Comparison of ENCODE assay signal across 8 cellular contexts in genomic region chr5:132419517-132420468, GRCh38. TPM values are rescaled to one million over a fixed set of nuclear protein-coding genes. Genes with fewer than 3 reads are reported as not detected.
DNase-seq lines count a peak whose midpoint lies in the region; ATAC-seq and TF ChIP-seq lines count a peak whose summit lies in the region.

No MANE protein-coding gene starts in this region.

- peak overlapping the region; percentile 82 for H3K27ac Mint-ChIP-seq in activated T-helper 17 cell treated with anti-CD3 and anti-CD28 coated beads, Interleukin-2, amount 50 U/mL, for 72 hours
- H3K27ac Mint-ChIP-seq in natural killer cell treated with Interleukin-12 subunit alpha and Interleukin-12 subunit beta and Interleukin-15 and Interleukin-18, amount 100 ng/mL, for 72 hours, result peak overlapping the region; percentile 97 to 100

- TF ChIP-seq RAD21 in Ishikawa (IDR thresholded peaks at IDR 0.05; ENCODE audit: low read depth), result peak; percentile 85

- peaks cover 12 to 89% (median 55%) of the 10 kb centered on the region in 4 donors for H3K4me1 ChIP-seq in Peyer's patch
- peaks cover 0 to 84% (median 55%) of the 10 kb centered on the region in 4 donors for H3K4me1 ChIP-seq in tibial nerve

- H3K4me3 Mint-ChIP-seq in activated T-helper 17 cell treated with anti-CD3 and anti-CD28 coated beads, Interleukin-2, amount 50 U/mL, for 72 hours, result peak overlapping the region; percentile 81
- peak overlapping the region; percentile 87 for H3K4me3 Mint-ChIP-seq in natural killer cell treated with Interleukin-12 subunit alpha and Interleukin-12 subunit beta and Interleukin-15 and Interleukin-18, amount 100 ng/mL, for 72 hours

- H3K9me3 Mint-ChIP-seq in activated T-helper 17 cell treated with anti-CD3 and anti-CD28 coated beads, Interleukin-2, amount 50 U/mL, for 72 hours, result no peaks in the 10 kb centered on the region
- H3K9me3 Mint-ChIP-seq in natural killer cell treated with Interleukin-12 subunit alpha and Interleukin-12 subunit beta and Interleukin-15 and Interleukin-18, amount 100 ng/mL, for 72 hours, result no peaks in the 10 kb centered on the region

- H3K27me3 ChIP-seq in GM06990 (replicated peaks; ENCODE audit: control insufficient read depth, insufficient read depth, low read length) (no peaks in the 10 kb centered on the region), Peyer's patch (no peaks in the 10 kb centered on the region), tibial nerve (no peaks in the 10 kb centered on the region)

- peaks cover 58% of the 10 kb centered on the region for H3K4me1 Mint-ChIP-seq in activated T-helper 17 cell treated with anti-CD3 and anti-CD28 coated beads, Interleukin-2, amount 50 U/mL, for 72 hours
- H3K4me1 Mint-ChIP-seq in natural killer cell treated with Interleukin-12 subunit alpha and Interleukin-12 subunit beta and Interleukin-15 and Interleukin-18, amount 100 ng/mL, for 72 hours (ENCODE audit: low read depth in 2 of 2), result peaks cover 83 to 89% of the 10 kb centered on the region in 2 donors

- no peaks in the 10 kb centered on the region for H3K27me3 Mint-ChIP-seq in activated T-helper 17 cell treated with anti-CD3 and anti-CD28 coated beads, Interleukin-2, amount 50 U/mL, for 72 hours
- no peaks in the 10 kb centered on the region for H3K27me3 Mint-ChIP-seq in natural killer cell treated with Interleukin-12 subunit alpha and Interleukin-12 subunit beta and Interleukin-15 and Interleukin-18, amount 100 ng/mL, for 72 hours

- no peak for TF ChIP-seq POLR2A in Peyer's patch (IDR thresholded peaks at IDR 0.05)
- TF ChIP-seq POLR2A in tibial nerve (IDR thresholded peaks at IDR 0.05), result no peak

- DNase-seq in GM06990 (ENCODE audit: extremely low read depth, insufficient read length), result peak; percentile 81
- peak; percentile 69 to 85 (median 82) for DNase-seq in Peyer's patch
- DNase-seq in fibroblast of mammary gland (ENCODE audit: low read depth), result peak; percentile 71
- DNase-seq in natural killer cell treated with Interleukin-12 subunit alpha and Interleukin-12 subunit beta and Interleukin-15 and Interleukin-18, amount 100 ng/mL, for 72 hours (ENCODE audit: low spot score), result peak; percentile 81
- DNase-seq in tibial nerve (ENCODE audit: low spot score in 2 of 2), result peak; percentile 31 to 63

- H3K36me3 ChIP-seq in GM06990 (ENCODE audit: control insufficient read depth, insufficient read depth, low read length) (peaks cover 7% of the 10 kb centered on the region), Peyer's patch (peaks cover 0 to 6% (median 0%) of the 10 kb centered on the region in 3 donors), tibial nerve (peaks cover 0 to 9% (median 0%) of the 10 kb centered on the region in 3 donors)

- H3K4me3 ChIP-seq in GM06990 (replicated peaks; ENCODE audit: low read depth, low read length) (no peak overlapping the region; the same call in 1 of the 2 replicates), Peyer's patch (peak overlapping the region in 1 of 4 donors; percentile 12), fibroblast of mammary gland (ENCODE audit: control insufficient read depth, low read depth, low read length) (no peak overlapping the region), tibial nerve (no peak overlapping the region)

- H3K36me3 Mint-ChIP-seq in activated T-helper 17 cell treated with anti-CD3 and anti-CD28 coated beads, Interleukin-2, amount 50 U/mL, for 72 hours (ENCODE audit: low read depth), result peaks cover 58% of the 10 kb centered on the region
- H3K36me3 Mint-ChIP-seq in natural killer cell treated with Interleukin-12 subunit alpha and Interleukin-12 subunit beta and Interleukin-15 and Interleukin-18, amount 100 ng/mL, for 72 hours, result peaks cover 22% of the 10 kb centered on the region

- H3K9me3 ChIP-seq in Peyer's patch (no peaks in the 10 kb centered on the region), tibial nerve (no peaks in the 10 kb centered on the region)

- H3K27ac ChIP-seq in Peyer's patch (peak overlapping the region; percentile 84 to 92 (median 88)), tibial nerve (peak overlapping the region; percentile 38 to 86 (median 79))

- TF ChIP-seq CTCF in GM06990 (IDR thresholded peaks at IDR 0.05; ENCODE audit: insufficient read depth, low read length, poor library complexity, severe bottlenecking), result peak; percentile 82
- TF ChIP-seq CTCF in Peyer's patch (IDR thresholded peaks at IDR 0.05), result peak; percentile 85 to 92 (median 90)
- TF ChIP-seq CTCF in fibroblast of mammary gland (conservative IDR thresholded peaks at IDR 0.05; ENCODE audit: control insufficient read depth, insufficient read depth, low read depth, low read length), result peak; percentile 73
- peak; percentile 87 to 93 (median 88) for TF ChIP-seq CTCF in tibial nerve (IDR thresholded peaks at IDR 0.05)

- TF ChIP-seq EP300 in Ishikawa (IDR thresholded peaks at IDR 0.05; ENCODE audit: borderline replicate concordance) (no peak), tibial nerve (IDR thresholded peaks at IDR 0.05) (peak in 1 of 2 donors; percentile 70)

- peak; percentile 49 for ATAC-seq in activated T-helper 17 cell treated with anti-CD3 and anti-CD28 coated beads, Interleukin-2, amount 50 U/mL, for 72 hours (replicated peaks)
- peak; percentile 73 to 84 for ATAC-seq in natural killer cell treated with Interleukin-12 subunit alpha and Interleukin-12 subunit beta and Interleukin-15 and Interleukin-18, amount 100 ng/mL, for 72 hours
- ATAC-seq in HG02610 (IDR thresholded peaks at IDR 0.05; ENCODE audit: unreplicated experiment), result no peak

- WGBS in tibial nerve, 2 donors, result 28% methylated on average over 11 to 12 of the region's 12 CpGs

TF ChIP-seq in Ishikawa, 13 proteins besides CTCF, POLR2A, EP300 and RAD21:
- TF ChIP-seq TCF12 (IDR thresholded peaks at IDR 0.05; ENCODE audit: low read depth), result peak; percentile 47; the same call in 1 of the 2 replicates
- peak; percentile 78 for TF ChIP-seq YY1 (IDR thresholded peaks at IDR 0.05; ENCODE audit: low read depth)
- peak; percentile 82; the same call in 1 of the 2 replicates for TF ChIP-seq ZBTB7A (IDR thresholded peaks at IDR 0.05; ENCODE audit: low read depth)
- TF ChIP-seq USF1 (IDR thresholded peaks at IDR 0.05), result no peak
- peak; percentile 38 for TF ChIP-seq TEAD4 (IDR thresholded peaks at IDR 0.05)
- no peak for TF ChIP-seq EGR1 (IDR thresholded peaks at IDR 0.05)
- TF ChIP-seq NFIC (IDR thresholded peaks at IDR 0.05), result peak; percentile 85

RNA-seq across cellular contexts. Expression of gene SLC22A5, which starts 50.3 kb away (rescaled TPM):
- 100 to 1,000 TPM in 2 of 4 donors, 10 to 100 TPM in 2; 25.6 to 152 (median 110) TPM for total RNA-seq in Peyer's patch
- 1 to 10 TPM; 3.2 to 3.5 TPM for total RNA-seq in activated T-helper 17 cell treated with anti-CD3 and anti-CD28 coated beads, Interleukin-2, amount 50 U/mL, for 72 hours
- total RNA-seq in natural killer cell treated with Interleukin-12 subunit alpha and Interleukin-12 subunit beta and Interleukin-15 and Interleukin-18, amount 100 ng/mL, for 72 hours, result 1 to 10 TPM; 3.5 to 6.4 TPM
- 10 to 100 TPM; 11.3 to 19.0 (median 16.3) TPM for total RNA-seq in tibial nerve
